15 cellular contexts compared by ENCODE assay signal in genomic region chr4:8280158-8280875, GRCh38. TPM values are rescaled to one million over a fixed set of nuclear protein-coding genes. Genes with fewer than 3 reads are reported as not detected.
"Had no signal": no experiment of that assay in that cellular context is flagged by ENCODE, and none has a peak within 500 bp of the region (broad histone marks: within the 10 kb centered on the region; RNA-seq: fewer than 3 reads in every experiment).

No MANE protein-coding gene starts in this region.

- H3K9me3 Mint-ChIP-seq: activated naive CD4-positive, alpha-beta T cell treated with anti-CD3 and anti-CD28 coated beads, Interleukin-2, amount 50 U/mL, for 72 hours; naive thymus-derived CD8-positive, alpha-beta T cell; stimulated activated effector memory CD8-positive, alpha-beta T cell treated with anti-CD3 and anti-CD28 coated beads, Interleukin-12 subunit alpha, Interleukin-12 subunit beta, amount 100 ng/mL, for 72 hours had no signal

- H3K27ac ChIP-seq: SJSA1 had no signal

- H3K36me3 Mint-ChIP-seq: activated naive CD4-positive, alpha-beta T cell treated with anti-CD3 and anti-CD28 coated beads, Interleukin-2, amount 50 U/mL, for 72 hours; naive thymus-derived CD8-positive, alpha-beta T cell; stimulated activated effector memory CD8-positive, alpha-beta T cell treated with anti-CD3 and anti-CD28 coated beads, Interleukin-12 subunit alpha, Interleukin-12 subunit beta, amount 100 ng/mL, for 72 hours had no signal

- H3K4me3 Mint-ChIP-seq: naive thymus-derived CD8-positive, alpha-beta T cell; stimulated activated effector memory CD8-positive, alpha-beta T cell treated with anti-CD3 and anti-CD28 coated beads, Interleukin-12 subunit alpha, Interleukin-12 subunit beta, amount 100 ng/mL, for 72 hours had no signal

- H3K27ac Mint-ChIP-seq: activated naive CD4-positive, alpha-beta T cell treated with anti-CD3 and anti-CD28 coated beads, Interleukin-2, amount 50 U/mL, for 72 hours; naive thymus-derived CD8-positive, alpha-beta T cell; stimulated activated effector memory CD8-positive, alpha-beta T cell treated with anti-CD3 and anti-CD28 coated beads, Interleukin-12 subunit alpha, Interleukin-12 subunit beta, amount 100 ng/mL, for 72 hours had no signal

- ATAC-seq: activated CD4-positive, CD25-positive, alpha-beta regulatory T cell treated with anti-CD3 and anti-CD28 coated beads, Interleukin-2, amount 50 U/mL, for 24 hours; activated naive CD4-positive, alpha-beta T cell treated with anti-CD3 and anti-CD28 coated beads, Interleukin-2, amount 50 U/mL, for 72 hours; naive thymus-derived CD8-positive, alpha-beta T cell; stimulated activated effector memory CD8-positive, alpha-beta T cell treated with anti-CD3 and anti-CD28 coated beads, Interleukin-12 subunit alpha, Interleukin-12 subunit beta, amount 100 ng/mL, for 72 hours had no signal

- H3K9me3 ChIP-seq: breast epithelium, SJSA1, tibial nerve had no signal

- DNase-seq: activated CD4-positive, alpha-beta T cell treated with anti-CD3 and anti-CD28 coated beads, Interleukin-2, amount 50 U/mL, for 4 hours; activated T-cell treated with anti-CD3 and anti-CD28 coated beads, Interleukin-2, amount 50 U/mL, for 1 hour; amygdala; effector CD8-positive, alpha-beta T cell; hippocampal formation; SW 1271 had no signal

- H3K4me3 ChIP-seq: breast epithelium, SJSA1, skin epidermis, tibial nerve had no signal

- H3K36me3 ChIP-seq: breast epithelium, SJSA1, tibial nerve had no signal

- H3K27me3 ChIP-seq: breast epithelium, SJSA1, tibial nerve had no signal

- H3K4me1 ChIP-seq: breast epithelium had no signal

RNA-seq across cellular contexts. Expression of gene HTRA3, which starts 10.8 kb away (rescaled TPM):
- total RNA-seq: activated naive CD4-positive, alpha-beta T cell treated with anti-CD3 and anti-CD28 coated beads, Interleukin-2, amount 50 U/mL, for 72 hours; mononuclear cell; naive thymus-derived CD8-positive, alpha-beta T cell had no signal
- polyA plus RNA-seq: naive thymus-derived CD8-positive, alpha-beta T cell had no signal
